34 cellular contexts compared by ENCODE assay signal in genomic region chr3:65537109-65537508, GRCh38.
"Had no signal": no experiment of that assay in that cellular context is flagged by ENCODE, and none has a peak within 500 bp of the region (broad histone marks: within the 10 kb centered on the region; RNA-seq: fewer than 3 reads in every experiment).

No MANE protein-coding gene starts in this region.

- ATAC-seq: activated CD8-positive, alpha-beta T cell treated with anti-CD3 and anti-CD28 coated beads for 36 hours; activated naive CD4-positive, alpha-beta T cell treated with anti-CD3 and anti-CD28 coated beads, Interleukin-2, amount 50 U/mL, for 72 hours; activated T-cell treated with anti-CD3 and anti-CD28 coated beads, Interleukin-2, amount 50 U/mL, for 4 hours; activated T-cell treated with anti-CD3 and anti-CD28 coated beads, Interleukin-2, amount 50 U/mL, for 72 hours; activated T-helper 17 cell treated with anti-CD3 and anti-CD28 coated beads, Interleukin-2, amount 50 U/mL, for 72 hours; body of pancreas had no signal

- H3K27me3 ChIP-seq: adrenal gland, body of pancreas, brain microvascular endothelial cell, breast epithelium, colonic mucosa had no signal

- H3K9me3 ChIP-seq: adrenal gland, body of pancreas, breast epithelium, colonic mucosa had no signal

- H3K4me1 ChIP-seq: adrenal gland, body of pancreas, breast epithelium, colonic mucosa had no signal

- FAIRE-seq: astrocyte, TTC549 had no signal

- H3K4me3 ChIP-seq: adrenal gland, body of pancreas, breast epithelium, colonic mucosa had no signal

- H3K36me3 ChIP-seq: adrenal gland, brain microvascular endothelial cell, breast epithelium, colonic mucosa had no signal

- DNase-seq: activated B cell treated with CpG ODN at 0.5 μM for 24 hours; activated CD4-positive, alpha-beta memory T cell treated with anti-CD3 and anti-CD28 coated beads for 36 hours; activated CD4-positive, alpha-beta T cell treated with anti-CD3 and anti-CD28 coated beads for 4 hours; activated CD4-positive, alpha-beta T cell treated with anti-CD3 and anti-CD28 coated beads, Interleukin-2, amount 10 ng/mL, durations not matched to agents 24 days and 14 days; activated CD4-positive, alpha-beta T cell treated with anti-CD3 and anti-CD28 coated beads, Interleukin-2, amount 50 U/mL, for 1 hour; activated CD4-positive, alpha-beta T cell treated with anti-CD3 and anti-CD28 coated beads, Interleukin-2, amount 50 U/mL, for 4 hours; activated CD4-positive, CD25-positive, alpha-beta regulatory T cell treated with anti-CD3 and anti-CD28 coated beads, Interleukin-2, amount 50 U/mL, for 72 hours; activated CD8-positive, alpha-beta memory T cell treated with anti-CD3 and anti-CD28 coated beads, Interleukin-2, amount 50 U/mL, for 4 hours; activated CD8-positive, alpha-beta T cell treated with anti-CD3 and anti-CD28 coated beads for 36 hours; activated effector memory CD4-positive, alpha-beta T cell treated with anti-CD3 and anti-CD28 coated beads, Interleukin-2, amount 50 U/mL, for 16 hours; activated gamma-delta T cell treated with Interleukin-2 at 50 U/mL for 16 hours; activated naive CD4-positive, alpha-beta T cell; activated naive CD4-positive, alpha-beta T cell treated with anti-CD3 and anti-CD28 coated beads for 36 hours; activated naive CD4-positive, alpha-beta T cell treated with anti-CD3 and anti-CD28 coated beads, Interleukin-2, amount 50 U/mL, for 16 hours; activated naive CD8-positive, alpha-beta T cell treated with anti-CD3 and anti-CD28 coated beads for 36 hours; activated T-cell treated with anti-CD3 and anti-CD28 coated beads for 4 hours; activated T-cell treated with anti-CD3 and anti-CD28 coated beads, Interleukin-2, amount 50 U/mL, for 1 hour; activated T-cell treated with anti-CD3 and anti-CD28 coated beads, Interleukin-2, amount 50 U/mL, for 4 hours; activated T-cell treated with anti-CD3 and anti-CD28 coated beads, Interleukin-2, amount 50 U/mL, for 72 hours; adrenal gland; amniotic stem cell; aorta; body of pancreas; brain microvascular endothelial cell; central memory CD4-positive, alpha-beta T cell; colonic mucosa; T-helper 2 cell; T-helper 9 cell had no signal

- H3K27ac ChIP-seq: adrenal gland, body of pancreas, brain microvascular endothelial cell, breast epithelium, colonic mucosa, VCaP had no signal
